30 cellular contexts compared by ENCODE assay signal in genomic region chr15:88987590-88987950, GRCh38.
DNase-seq lines count a peak whose midpoint lies in the region; ATAC-seq and TF ChIP-seq lines count a peak whose summit lies in the region.
"Had no signal": no experiment of that assay in that cellular context is flagged by ENCODE, and none has a peak within 500 bp of the region (broad histone marks: within the 10 kb centered on the region; RNA-seq: fewer than 3 reads in every experiment).

No MANE protein-coding gene starts in this region.

- POLR2A ChIA-PET in RWPE1 (lab: Yijun Ruan, JAX; ENCODE audit: low non-redundant PET) = no interaction called here

- H3K9me3 ChIP-seq in H9 (ENCODE audit: control insufficient read depth, low read depth, low read length) (no peaks in the 10 kb centered on the region), NT2/D1 (ENCODE audit: insufficient read depth, low read length) (peaks cover 10% of the 10 kb centered on the region; the same call in 1 of the 2 replicates), hepatocyte (ENCODE audit: low read depth) (no peaks in the 10 kb centered on the region), neural progenitor cell (ENCODE audit: low read depth) (no peaks in the 10 kb centered on the region)
- H3K9me3 ChIP-seq: adrenal gland, gastroesophageal sphincter, left lung, psoas muscle, upper lobe of left lung had no signal

- H3K4me2 ChIP-seq in H9 (ENCODE audit: insufficient read depth, insufficient read length, low read length) (peak overlapping the region; percentile 12), hepatocyte (no peak overlapping the region), neural progenitor cell (peak overlapping the region; percentile 23)

- peak overlapping the region; percentile 28 for H4K5ac ChIP-seq in H9 (ENCODE audit: insufficient read length, low read depth, low read length)

- H2BK15ac ChIP-seq in H9 (ENCODE audit: low read depth, low read length) = no peak overlapping the region

- H3K36me3 ChIP-seq in NT2/D1 (ENCODE audit: insufficient read depth, insufficient read length, low read length) (no peaks in the 10 kb centered on the region), hepatocyte (replicated peaks; ENCODE audit: insufficient read depth, low read depth) (no peaks in the 10 kb centered on the region), neural progenitor cell (no peaks in the 10 kb centered on the region)
- H3K36me3 ChIP-seq: adrenal gland, gastroesophageal sphincter, left lung, upper lobe of left lung had no signal

- H2BK5ac ChIP-seq in H9 (ENCODE audit: insufficient read length, low read length) = peak overlapping the region; percentile 53

- no peak for TF ChIP-seq CTCF in H9 (conservative IDR thresholded peaks at IDR 0.05)
- TF ChIP-seq CTCF in hepatocyte (IDR thresholded peaks at IDR 0.05; ENCODE audit: poor library complexity) = no peak
- TF ChIP-seq CTCF in neural progenitor cell (IDR thresholded peaks at IDR 0.05) = no peak
- no peak for TF ChIP-seq CTCF in mesothelial cell of epicardium (IDR thresholded peaks at IDR 0.05; ENCODE audit: unreplicated experiment)
- TF ChIP-seq CTCF in RWPE1 (conservative IDR thresholded peaks at IDR 0.05; ENCODE audit: low read depth) = no peak

- peaks cover 0 to 11% (median 8%) of the 10 kb centered on the region in 3 experiments; a peak in 4 of 7 replicates for H3K36me3 Mint-ChIP-seq in H9 (ENCODE audit: insufficient read depth in 1 of 3, low read depth in 3 of 3)
- no peaks in the 10 kb centered on the region for H3K36me3 Mint-ChIP-seq in neural progenitor cell
- H3K36me3 Mint-ChIP-seq in mesothelial cell of epicardium = no peaks in the 10 kb centered on the region
- H3K36me3 Mint-ChIP-seq: memory B cell; stimulated activated effector memory CD8-positive, alpha-beta T cell treated with anti-CD3 and anti-CD28 coated beads, Interleukin-12 subunit alpha, Interleukin-12 subunit beta, amount 100 ng/mL, for 72 hours had no signal

- H3K27me3 Mint-ChIP-seq in H9 (ENCODE audit: low read depth) (no peaks in the 10 kb centered on the region; the same call in 1 of the 2 replicates), neural progenitor cell (ENCODE audit: insufficient read depth, low read depth) (peaks cover 4% of the 10 kb centered on the region), mesothelial cell of epicardium (ENCODE audit: low read depth) (peaks cover 6% of the 10 kb centered on the region)
- H3K27me3 Mint-ChIP-seq: activated CD8-positive, alpha-beta T cell treated with anti-CD3 and anti-CD28 coated beads for 36 hours had no signal

- H3K9me2 ChIP-seq in hepatocyte (replicated peaks; ENCODE audit: insufficient read depth) = no peaks in the 10 kb centered on the region

- H3K27ac ChIP-seq in H9 (ENCODE audit: insufficient read length, low read depth, low read length) (peak overlapping the region; percentile 80), hepatocyte (peak overlapping the region; percentile 12), neural progenitor cell (no peak overlapping the region), RWPE1 (no peak overlapping the region)
- H3K27ac ChIP-seq: adrenal gland, gastroesophageal sphincter, left lung, psoas muscle, upper lobe of left lung had no signal

- no CpG with 5 or more reads among the region's 8 CpGs for WGBS in H9 (ENCODE audit: extremely low coverage, insufficient read length, low lambda C conversion rate)
- 63% methylated on average over 8 of the region's 8 CpGs for WGBS in hepatocyte (ENCODE audit: low lambda C conversion rate, missing lambda C conversion rate)

- H3K79me1 ChIP-seq in H9 (ENCODE audit: insufficient read depth, low read depth, low read length, poor library complexity, severe bottlenecking) = no peaks in the 10 kb centered on the region

- no peak overlapping the region for H4K8ac ChIP-seq in H9 (replicated peaks; ENCODE audit: insufficient read length, low read depth, low read length)

- no peak for ATAC-seq in GM21367 (IDR thresholded peaks at IDR 0.05; ENCODE audit: unreplicated experiment)
- ATAC-seq: activated CD4-positive, alpha-beta T cell treated with anti-CD3 and anti-CD28 coated beads for 36 hours; activated CD8-positive, alpha-beta T cell treated with anti-CD3 and anti-CD28 coated beads for 36 hours; gastroesophageal sphincter; left lung; PC-3; psoas muscle had no signal

- H3K9me3 Mint-ChIP-seq in H9 = peaks cover 5 to 8% of the 10 kb centered on the region in 2 experiments; a peak in 4 of 5 replicates
- H3K9me3 Mint-ChIP-seq in neural progenitor cell = no peaks in the 10 kb centered on the region
- no peaks in the 10 kb centered on the region for H3K9me3 Mint-ChIP-seq in mesothelial cell of epicardium
- H3K9me3 Mint-ChIP-seq: activated CD8-positive, alpha-beta T cell treated with anti-CD3 and anti-CD28 coated beads for 36 hours; activated naive CD4-positive, alpha-beta T cell treated with anti-CD3 and anti-CD28 coated beads for 36 hours; activated T-helper 1 cell treated with anti-CD3 and anti-CD28 coated beads, Interleukin-12 subunit alpha, Interleukin-12 subunit beta, Interleukin-2, Interleukin-4 antibody, amounts not matched to agents 30 ng/mL and 10 ng/mL and 1 ng/mL, durations not matched to agents 14 hours and 24 hours and 36 hours; stimulated activated effector memory CD8-positive, alpha-beta T cell treated with anti-CD3 and anti-CD28 coated beads, Interleukin-12 subunit alpha, Interleukin-12 subunit beta, amount 100 ng/mL, for 72 hours had no signal

- no peaks in the 10 kb centered on the region for H3K23me2 ChIP-seq in H9 (ENCODE audit: insufficient read length, low read depth, low read length, poor library complexity, severe bottlenecking)

- H3K4me1 ChIP-seq in H9 (ENCODE audit: insufficient read depth, low read length) (peaks cover 9% of the 10 kb centered on the region; the same call in 1 of the 2 replicates), NT2/D1 (ENCODE audit: insufficient read depth, insufficient read length) (peaks cover 13% of the 10 kb centered on the region), hepatocyte (ENCODE audit: insufficient read depth) (peaks cover 38% of the 10 kb centered on the region), neural progenitor cell (peaks cover 44% of the 10 kb centered on the region)
- H3K4me1 ChIP-seq: gastroesophageal sphincter, left lung had no signal

- no peak overlapping the region for H3T11ph ChIP-seq in H9 (ENCODE audit: low read length)

- H2BK20ac ChIP-seq in H9 (ENCODE audit: low read depth, low read length, poor library complexity, severe bottlenecking) = no peak overlapping the region

- H3K56ac ChIP-seq in H9 (ENCODE audit: insufficient read length, low read depth, low read length) = no peak overlapping the region

- H3K9ac ChIP-seq in H9 (ENCODE audit: extremely low read depth, insufficient read length, low read length) (peak overlapping the region; percentile 11), NT2/D1 (ENCODE audit: insufficient read length, low read depth) (peak overlapping the region; percentile 70), neural progenitor cell (no peak overlapping the region)

- peaks cover 36% of the 10 kb centered on the region for H3F3A ChIP-seq in neural progenitor cell (ENCODE audit: low read depth)

- H2AFZ ChIP-seq in H9 (ENCODE audit: low read length) (no peak overlapping the region), hepatocyte (no peak overlapping the region), neural progenitor cell (replicated peaks) (peak overlapping the region; percentile 20)

- H3K27ac Mint-ChIP-seq in H9 (peak overlapping the region; percentile 94 to 97 (median 97)), neural progenitor cell (peak overlapping the region; percentile 72), mesothelial cell of epicardium (no peak overlapping the region)
- H3K27ac Mint-ChIP-seq: activated CD4-positive, alpha-beta T cell treated with anti-CD3 and anti-CD28 coated beads for 36 hours; activated CD8-positive, alpha-beta T cell treated with anti-CD3 and anti-CD28 coated beads for 36 hours; activated naive CD4-positive, alpha-beta T cell treated with anti-CD3 and anti-CD28 coated beads for 36 hours; activated T-helper 1 cell treated with anti-CD3 and anti-CD28 coated beads, Interleukin-12 subunit alpha, Interleukin-12 subunit beta, Interleukin-2, Interleukin-4 antibody, amounts not matched to agents 30 ng/mL and 10 ng/mL and 1 ng/mL, durations not matched to agents 14 hours and 24 hours and 36 hours; memory B cell; stimulated activated effector memory CD8-positive, alpha-beta T cell treated with anti-CD3 and anti-CD28 coated beads, Interleukin-12 subunit alpha, Interleukin-12 subunit beta, amount 100 ng/mL, for 72 hours had no signal

- no peak overlapping the region for H2BK120ac ChIP-seq in H9 (ENCODE audit: low read depth, low read length, poor library complexity, severe bottlenecking)

- CTCF ChIA-PET in RWPE1 (lab: Yijun Ruan, JAX) = no interaction called here

- no peak for DNase-seq in H9
- DNase-seq in NT2/D1 (ENCODE audit: low read depth, low spot score) = no peak
- no peak for DNase-seq in hepatocyte (ENCODE audit: low spot score)
- DNase-seq in neural progenitor cell (ENCODE audit: low spot score) = no peak
- DNase-seq in mesothelial cell of epicardium (ENCODE audit: low spot score in 2 of 2, unreplicated experiment in 2 of 2) = no peak
- no peak for DNase-seq in RWPE1 (ENCODE audit: low spot score)
- no peak for DNase-seq in NCI-H1417 treated with DMSO at 0.1 percent for 48 hours (lab: John Stamatoyannopoulos, UW)
- DNase-seq: activated CD4-positive, alpha-beta T cell treated with anti-CD3 and anti-CD28 coated beads for 36 hours; activated CD8-positive, alpha-beta memory T cell treated with anti-CD3 and anti-CD28 coated beads, Interleukin-2, amount 50 U/mL, for 48 hours; activated CD8-positive, alpha-beta T cell treated with anti-CD3 and anti-CD28 coated beads for 36 hours; activated naive CD4-positive, alpha-beta T cell treated with anti-CD3 and anti-CD28 coated beads for 36 hours; adrenal gland; C1 segment of cervical spinal cord; COR-L47; GDM1; left lung; NCI-H2029 treated with DMSO at 0.1 percent for 48 hours; NCI-H524 treated with DMSO at 0.1 percent for 48 hours; NK-92 treated with Interleukin-12 subunit alpha and Interleukin-12 subunit beta, amount 100 ng/mL, for 24 hours; psoas muscle; SHP77; stimulated activated CD4-positive, alpha-beta T cell treated with anti-CD3 and anti-CD28 coated beads, Interleukin-4, amount 100 ng/mL, for 4 hours; SW 1271 had no signal

- peak overlapping the region; percentile 77 for H3K18ac ChIP-seq in H9 (ENCODE audit: insufficient read length, low read depth, low read length)

- peak overlapping the region; percentile 34 to 70 for H3K4me3 Mint-ChIP-seq in H9
- no peak overlapping the region for H3K4me3 Mint-ChIP-seq in neural progenitor cell
- no peak overlapping the region for H3K4me3 Mint-ChIP-seq in mesothelial cell of epicardium
- H3K4me3 Mint-ChIP-seq: activated CD4-positive, alpha-beta T cell treated with anti-CD3 and anti-CD28 coated beads for 36 hours; activated CD8-positive, alpha-beta T cell treated with anti-CD3 and anti-CD28 coated beads for 36 hours; activated naive CD4-positive, alpha-beta T cell treated with anti-CD3 and anti-CD28 coated beads for 36 hours; activated T-helper 1 cell treated with anti-CD3 and anti-CD28 coated beads, Interleukin-12 subunit alpha, Interleukin-12 subunit beta, Interleukin-2, Interleukin-4 antibody, amounts not matched to agents 30 ng/mL and 10 ng/mL and 1 ng/mL, durations not matched to agents 14 hours and 24 hours and 36 hours; memory B cell; stimulated activated effector memory CD8-positive, alpha-beta T cell treated with anti-CD3 and anti-CD28 coated beads, Interleukin-12 subunit alpha, Interleukin-12 subunit beta, amount 100 ng/mL, for 72 hours had no signal

- H3K27me3 ChIP-seq in H9 (ENCODE audit: insufficient read depth, low read length) (no peaks in the 10 kb centered on the region), NT2/D1 (ENCODE audit: insufficient read depth, insufficient read length) (no peaks in the 10 kb centered on the region), hepatocyte (no peaks in the 10 kb centered on the region), neural progenitor cell (no peaks in the 10 kb centered on the region)
- H3K27me3 ChIP-seq: adrenal gland, gastroesophageal sphincter, left lung, upper lobe of left lung had no signal

- H4K20me1 ChIP-seq in H9 (ENCODE audit: control insufficient read depth, insufficient read depth, insufficient read length) (no peaks in the 10 kb centered on the region), hepatocyte (ENCODE audit: insufficient read depth, poor library complexity, severe bottlenecking) (no peaks in the 10 kb centered on the region), neural progenitor cell (ENCODE audit: low read depth) (no peaks in the 10 kb centered on the region)

- peak overlapping the region; percentile 3 for H3K14ac ChIP-seq in H9 (ENCODE audit: insufficient read depth, low read length)

- peak overlapping the region; percentile 10 for H3K4ac ChIP-seq in H9 (ENCODE audit: low read depth, low read length)

- H2BK12ac ChIP-seq in H9 (ENCODE audit: insufficient read length, low read depth, low read length) = peak overlapping the region; percentile 59

- H4K91ac ChIP-seq in H9 (ENCODE audit: insufficient read length, low read depth, low read length) = peak overlapping the region; percentile 59

- H3K79me2 ChIP-seq in H9 (ENCODE audit: insufficient read depth, low read length) (no peaks in the 10 kb centered on the region), hepatocyte (no peaks in the 10 kb centered on the region), neural progenitor cell (ENCODE audit: low read depth) (no peaks in the 10 kb centered on the region)

- peak overlapping the region; percentile 23 for H2AK5ac ChIP-seq in H9 (ENCODE audit: insufficient read length, low read length)

- no peak overlapping the region for H3K23ac ChIP-seq in H9 (ENCODE audit: insufficient read length, low read depth, low read length)

- H3K4me1 Mint-ChIP-seq in H9 = peaks cover 83 to 92% of the 10 kb centered on the region in 2 experiments
- H3K4me1 Mint-ChIP-seq in neural progenitor cell = peaks cover 37% of the 10 kb centered on the region
- peaks cover 36% of the 10 kb centered on the region for H3K4me1 Mint-ChIP-seq in mesothelial cell of epicardium
- H3K4me1 Mint-ChIP-seq: activated CD4-positive, alpha-beta T cell treated with anti-CD3 and anti-CD28 coated beads for 36 hours; stimulated activated effector memory CD8-positive, alpha-beta T cell treated with anti-CD3 and anti-CD28 coated beads, Interleukin-12 subunit alpha, Interleukin-12 subunit beta, amount 100 ng/mL, for 72 hours had no signal

- H3K4me3 ChIP-seq in NT2/D1 (ENCODE audit: insufficient read length, low read depth) (no peak overlapping the region), hepatocyte (no peak overlapping the region), neural progenitor cell (no peak overlapping the region)
- H3K4me3 ChIP-seq: adrenal gland, gastroesophageal sphincter, left lung, psoas muscle, upper lobe of left lung had no signal

Comparison
In these comparisons a context has a peak if more than half of its experiments do, and no peak if none do; other contexts are left out.
1. H3K27ac ChIP-seq: peak in H9 (single experiment) and hepatocyte (single experiment); none in neural progenitor cell (single experiment) and RWPE1 (single experiment).
2. H3K4me3 Mint-ChIP-seq: peak in H9 (2 of 2); none in neural progenitor cell (single experiment) and mesothelial cell of epicardium (single experiment).